Comparison of ENCODE assay signal across 2 cellular contexts in genomic region chr2:25044011-25044410, GRCh38.
TF ChIP-seq lines count a peak whose summit lies in the region.

No MANE protein-coding gene starts in this region.

TF ChIP-seq in IMR-90, 13 proteins besides CTCF, POLR2A, EP300 and RAD21:
- TF ChIP-seq MAFK (IDR thresholded peaks at IDR 0.05; ENCODE audit: low read depth, low read length), result no peak
- TF ChIP-seq USF2 (IDR thresholded peaks at IDR 0.05; ENCODE audit: low read depth, low read length), result no peak
- TF ChIP-seq RFX5 (IDR thresholded peaks at IDR 0.05; ENCODE audit: low read depth, low read length), result no peak
- no peak for TF ChIP-seq CHD1 (IDR thresholded peaks at IDR 0.05; ENCODE audit: low read depth, low read length)
- TF ChIP-seq NFE2L2 (IDR thresholded peaks at IDR 0.05; ENCODE audit: low read depth, low read length), result no peak
- TF ChIP-seq CEBPB (IDR thresholded peaks at IDR 0.05; ENCODE audit: low read depth, low read length), result no peak

TF ChIP-seq in neural cell, 6 proteins besides CTCF, POLR2A, EP300 and RAD21:
- TF ChIP-seq TAF1 (IDR thresholded peaks at IDR 0.05; ENCODE audit: low read depth) (no peak), POLR2AphosphoS5 (IDR thresholded peaks at IDR 0.05) (no peak), REST (IDR thresholded peaks at IDR 0.05; ENCODE audit: borderline replicate concordance) (no peak), SMC3 (conservative IDR thresholded peaks at IDR 0.05; ENCODE audit: poor library complexity) (no peak), MXI1 (conservative IDR thresholded peaks at IDR 0.05; ENCODE audit: poor library complexity, severe bottlenecking) (no peak), EZH2 (IDR thresholded peaks at IDR 0.05; ENCODE audit: borderline replicate concordance, insufficient read depth, low read length, poor library complexity, severe bottlenecking) (no peak)
TF ChIP-seq in neural cell: peak in this region for 0.
